ENCODE assay signal across 1 cellular context in genomic region chr7:129227646-129228578, GRCh38.
TF ChIP-seq lines count a peak whose summit lies in the region.

No MANE protein-coding gene starts in this region.

TF ChIP-seq in IMR-90, 13 proteins besides CTCF, POLR2A, EP300 and RAD21:
- TF ChIP-seq USF2 (IDR thresholded peaks at IDR 0.05; ENCODE audit: low read depth, low read length) (no peak), CEBPB (IDR thresholded peaks at IDR 0.05; ENCODE audit: low read depth, low read length) (no peak), BHLHE40 (IDR thresholded peaks at IDR 0.05; ENCODE audit: low read depth, low read length) (no peak), SMC3 (IDR thresholded peaks at IDR 0.05; ENCODE audit: low read depth, low read length) (no peak), FOS (IDR thresholded peaks at IDR 0.05; ENCODE audit: low read depth, low read length) (no peak), MAFK (IDR thresholded peaks at IDR 0.05; ENCODE audit: low read depth, low read length) (no peak), MXI1 (IDR thresholded peaks at IDR 0.05; ENCODE audit: borderline replicate concordance, low read depth, low read length) (no peak), ELK1 (IDR thresholded peaks at IDR 0.05; ENCODE audit: borderline replicate concordance, low read depth, low read length) (no peak), CHD1 (IDR thresholded peaks at IDR 0.05; ENCODE audit: low read depth, low read length) (no peak), RCOR1 (IDR thresholded peaks at IDR 0.05; ENCODE audit: insufficient replicate concordance, low read length) (no peak), NFE2L2 (IDR thresholded peaks at IDR 0.05; ENCODE audit: low read depth, low read length) (no peak)
